Comparison of ENCODE assay signal across 17 cellular contexts in genomic region chr19:28292822-28293500, GRCh38.
DNase-seq lines count a peak whose midpoint lies in the region; ATAC-seq, FAIRE-seq and TF ChIP-seq lines count a peak whose summit lies in the region.
"Had no signal": no experiment of that assay in that cellular context is flagged by ENCODE, and none has a peak within 500 bp of the region (broad histone marks: within the 10 kb centered on the region; RNA-seq: fewer than 3 reads in every experiment).

No MANE protein-coding gene starts in this region.

- H3K27me3 ChIP-seq in iPS-20b (ENCODE audit: insufficient read depth, low read length): no peaks in the 10 kb centered on the region
- H3K27me3 ChIP-seq: vagina had no signal

- no peaks in the 10 kb centered on the region for H3K9me3 ChIP-seq in iPS-20b (ENCODE audit: insufficient read depth, low read depth, low read length)
- H3K9me3 ChIP-seq: lower lobe of right lung, vagina had no signal

- ATAC-seq in left ventricle myocardium superior: peak; percentile 48
- no peak for ATAC-seq in left cardiac atrium
- no peak for ATAC-seq in GM21515 (IDR thresholded peaks at IDR 0.05; ENCODE audit: unreplicated experiment)
- ATAC-seq in HG02870 (IDR thresholded peaks at IDR 0.05; ENCODE audit: unreplicated experiment): no peak
- ATAC-seq: activated naive CD4-positive, alpha-beta T cell treated with anti-CD3 and anti-CD28 coated beads, Interleukin-2, amount 50 U/mL, for 72 hours; effector memory CD8-positive, alpha-beta T cell; lower lobe of right lung had no signal

- TF ChIP-seq POLR2A in GM12891 (IDR thresholded peaks at IDR 0.05; ENCODE audit: low read depth, low read length): no peak

- no peaks in the 10 kb centered on the region for H3K36me3 ChIP-seq in iPS-20b (ENCODE audit: insufficient read depth, low read depth, low read length)
- H3K36me3 ChIP-seq: lower lobe of right lung, vagina had no signal

- peak overlapping the region; percentile 17; the same call in 1 of the 2 replicates for H3K4me3 ChIP-seq in iPS-20b (ENCODE audit: low read length)
- H3K4me3 ChIP-seq: lower lobe of right lung, vagina had no signal

- DNase-seq in left ventricle myocardium superior: no peak
- DNase-seq in left cardiac atrium: no peak
- peak; percentile 68 for DNase-seq in RPMI7951 (ENCODE audit: low read depth)
- no peak for DNase-seq in GM12891 (ENCODE audit: insufficient read length, low spot score)
- no peak for DNase-seq in NCI-H1417 (lab: John Stamatoyannopoulos, UW)
- DNase-seq: activated CD4-positive, alpha-beta T cell treated with anti-CD3 and anti-CD28 coated beads for 48 hours; effector memory CD8-positive, alpha-beta T cell; GF-D8; lower lobe of right lung; NCI-H187; NK-92 treated with Interleukin-12 subunit alpha and Interleukin-12 subunit beta, amount 100 ng/mL, for 24 hours; T-helper 2 cell had no signal

- H3K4me1 ChIP-seq in iPS-20b (ENCODE audit: insufficient read depth, low read length): peaks cover 42% of the 10 kb centered on the region
- H3K4me1 ChIP-seq: lower lobe of right lung had no signal

- intact Hi-C loops in left ventricle myocardium superior (cut with micrococcal nuclease) (no loop called here), left cardiac atrium (cut with DNase I) (no loop called here)

- H3K27ac ChIP-seq in iPS-20b (ENCODE audit: low read length): no peak overlapping the region
- H3K27ac ChIP-seq: lower lobe of right lung, vagina had no signal

- no peak overlapping the region for H3K9ac ChIP-seq in iPS-20b (ENCODE audit: low read depth, low read length)

- FAIRE-seq in GM12891 (lab: Jason Lieb, UNC): no peak

TF ChIP-seq in GM12891, 5 proteins besides CTCF, POLR2A, EP300 and RAD21:
- no peak for TF ChIP-seq POLR2AphosphoS5 (IDR thresholded peaks at IDR 0.05; ENCODE audit: low read depth, low read length)
- no peak for TF ChIP-seq SPI1 (IDR thresholded peaks at IDR 0.05; ENCODE audit: low read depth, low read length)
- TF ChIP-seq TAF1 (IDR thresholded peaks at IDR 0.05; ENCODE audit: low read depth, low read length): no peak
- TF ChIP-seq POU2F2 (IDR thresholded peaks at IDR 0.05; ENCODE audit: low read depth, low read length): no peak
- TF ChIP-seq PAX5 (IDR thresholded peaks at IDR 0.05; ENCODE audit: insufficient read depth, low read length, severe bottlenecking): no peak
